In the genomic region with DNA sequence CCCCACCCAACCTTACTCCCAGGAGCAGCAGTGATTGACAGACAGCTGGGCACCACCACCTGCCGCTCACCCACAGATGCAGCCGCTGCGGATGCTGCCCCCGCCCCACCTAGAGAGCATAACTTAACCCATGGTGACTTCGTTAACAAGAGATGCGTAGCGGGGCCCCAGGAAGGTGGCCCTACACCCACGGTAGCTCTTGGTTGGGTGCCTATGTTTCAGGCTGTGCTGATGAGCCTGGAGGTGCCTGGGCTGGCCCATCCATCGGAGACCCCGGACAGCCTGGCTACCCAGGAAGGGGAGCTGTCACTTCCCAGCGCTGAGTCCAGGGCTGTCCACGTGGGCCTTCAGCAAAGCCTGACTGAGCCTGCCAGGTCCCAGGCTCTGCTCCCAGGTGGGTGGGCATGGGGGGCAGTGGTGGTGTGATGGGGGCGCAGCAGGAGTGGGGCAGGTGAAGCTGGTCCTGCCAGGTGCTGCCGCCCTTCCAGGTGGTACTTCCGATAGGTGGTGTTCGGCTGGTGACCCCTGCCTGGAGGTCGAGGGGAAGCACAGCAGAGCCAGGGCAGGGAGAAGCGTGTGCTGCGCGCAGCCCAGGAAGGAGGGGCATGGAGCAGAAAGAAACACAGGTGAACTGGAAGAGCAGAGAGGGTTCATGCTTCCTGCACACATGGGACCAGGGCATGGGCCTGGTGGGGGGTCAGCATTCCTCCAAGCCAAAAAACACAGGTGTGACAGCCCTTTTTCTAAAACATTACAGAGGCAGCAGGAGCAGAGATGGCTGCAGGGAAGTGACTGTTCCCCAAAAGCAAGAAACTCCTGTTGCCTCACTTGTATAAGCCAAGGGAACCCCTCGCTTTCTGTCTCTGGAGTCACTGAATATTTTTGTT, we compare ENCODE assay signal across 16 cellular contexts. TPM values are rescaled to one million over a fixed set of nuclear protein-coding genes. Genes with fewer than 3 reads are reported as not detected.
DNase-seq lines count a peak whose midpoint lies in the region; ATAC-seq and TF ChIP-seq lines count a peak whose summit lies in the region.
"Had no signal": no experiment of that assay in that cellular context is flagged by ENCODE, and none has a peak within 500 bp of the region (broad histone marks: within the 10 kb centered on the region; RNA-seq: fewer than 3 reads in every experiment).

No MANE protein-coding gene starts in this region.

- WGBS in heart right ventricle, 2 donors: 96 to 97% methylated on average over 21 of the region's 21 CpGs
- WGBS in smooth muscle cell (ENCODE audit: low lambda C conversion rate): 97% methylated on average over 20 of the region's 21 CpGs

- peaks cover 53% of the 10 kb centered on the region for H3K36me3 Mint-ChIP-seq in activated CD4-positive, alpha-beta memory T cell treated with anti-CD3 and anti-CD28 coated beads, Interleukin-2, amount 10 ng/mL, durations not matched to agents 7 days and 5 days (ENCODE audit: low read depth)
- peaks cover 34% of the 10 kb centered on the region for H3K36me3 Mint-ChIP-seq in activated CD4-positive, alpha-beta memory T cell treated with anti-CD3 and anti-CD28 coated beads for 36 hours

- in situ Hi-C loops in Panc1 (cut with HindIII; ENCODE audit: low pct_unique_long_range_greater_than_20kb, low sequenced_read_pairs): no loop called here

- no TSS peak for BruUV-seq in Panc1 (replicated peaks; lab: Mats Ljungman, UMichigan)

- no peaks in the 10 kb centered on the region for H3K9me3 Mint-ChIP-seq in activated CD4-positive, alpha-beta memory T cell treated with anti-CD3 and anti-CD28 coated beads, Interleukin-2, amount 10 ng/mL, durations not matched to agents 7 days and 5 days
- no peaks in the 10 kb centered on the region for H3K9me3 Mint-ChIP-seq in activated CD4-positive, alpha-beta memory T cell treated with anti-CD3 and anti-CD28 coated beads for 36 hours
- H3K9me3 Mint-ChIP-seq: neural crest cell; stimulated activated naive CD8-positive, alpha-beta T cell treated with anti-CD3 and anti-CD28 coated beads, Interleukin-15, Interleukin-2, amounts not matched to agents 100 ng/mL and 50 ng/mL, for 24 hours had no signal

- CTCF ChIA-PET in activated CD4-positive, alpha-beta memory T cell treated with anti-CD3 and anti-CD28 coated beads, Interleukin-2, amount 10 ng/mL, durations not matched to agents 7 days and 5 days (lab: Charles Lee): interaction anchor here (1.1 to 3.7 kb wide), 3 partner anchors 12 to 34 kb away, joined by 3 to 18 read pairs (median 12); no protein-coding TSS in a partner anchor
- CTCF ChIA-PET in activated CD4-positive, alpha-beta memory T cell treated with anti-CD3 and anti-CD28 coated beads for 36 hours (lab: Charles Lee): interaction anchor here (4.3 kb wide), 1 partner anchor 12 kb away, joined by 20 read pairs; no protein-coding TSS in a partner anchor
- CTCF ChIA-PET in Panc1 (lab: Charles Lee): interaction anchor here (1.0 kb wide), 1 partner anchor 13 kb away, joined by 5 read pairs; no protein-coding TSS in a partner anchor

- H4K20me1 ChIP-seq in smooth muscle cell (ENCODE audit: low read depth): no peaks in the 10 kb centered on the region

- no peak for DNase-seq in activated CD4-positive, alpha-beta memory T cell treated with anti-CD3 and anti-CD28 coated beads, Interleukin-2, amount 10 ng/mL, durations not matched to agents 7 days and 5 days
- no peak for DNase-seq in activated CD4-positive, alpha-beta memory T cell treated with anti-CD3 and anti-CD28 coated beads for 36 hours
- DNase-seq in Panc1 (ENCODE audit: low read depth, low spot score) (no peak), heart right ventricle (no peak), smooth muscle cell (lab: John Stamatoyannopoulos, UW; ENCODE audit: unreplicated experiment) (no peak), NCI-H1694 treated with DMSO at 0.1 percent for 48 hours (lab: John Stamatoyannopoulos, UW) (no peak)
- DNase-seq in stimulated activated naive CD8-positive, alpha-beta T cell treated with anti-CD3 and anti-CD28 coated beads, Interleukin-15, Interleukin-2, amounts not matched to agents 100 U/mL and 50 U/mL, for 24 hours: no peak
- DNase-seq: COR-L47, NCI-H187, NCI-H526 treated with DMSO at 0.1 percent for 48 hours, RPMI8226 had no signal

- peak overlapping the region; percentile 3 for H3K27ac Mint-ChIP-seq in activated CD4-positive, alpha-beta memory T cell treated with anti-CD3 and anti-CD28 coated beads, Interleukin-2, amount 10 ng/mL, durations not matched to agents 7 days and 5 days
- H3K27ac Mint-ChIP-seq in activated CD4-positive, alpha-beta memory T cell treated with anti-CD3 and anti-CD28 coated beads for 36 hours: no peak overlapping the region
- H3K27ac Mint-ChIP-seq: stimulated activated naive CD8-positive, alpha-beta T cell treated with anti-CD3 and anti-CD28 coated beads, Interleukin-15, Interleukin-2, amounts not matched to agents 100 ng/mL and 50 ng/mL, for 24 hours had no signal

- H3F3A ChIP-seq in smooth muscle cell (ENCODE audit: low read depth): peaks cover 31% of the 10 kb centered on the region

- POLR2A ChIA-PET in activated CD4-positive, alpha-beta memory T cell treated with anti-CD3 and anti-CD28 coated beads, Interleukin-2, amount 10 ng/mL, durations not matched to agents 7 days and 5 days (lab: Charles Lee): interaction anchor here (1.9 to 2.6 kb wide), 2 partner anchors 9 to 11 kb away, joined by 8 to 15 read pairs; no protein-coding TSS in a partner anchor
- POLR2A ChIA-PET in activated CD4-positive, alpha-beta memory T cell treated with anti-CD3 and anti-CD28 coated beads for 36 hours (lab: Charles Lee): no interaction called here
- POLR2A ChIA-PET in Panc1 (lab: Charles Lee): no interaction called here

- H2AFZ ChIP-seq in smooth muscle cell (ENCODE audit: low read depth): no peak overlapping the region

- ATAC-seq in Panc1 (no peak), heart right ventricle (no peak), GM21576 (IDR thresholded peaks at IDR 0.05; ENCODE audit: unreplicated experiment) (no peak)
- no peak for ATAC-seq in stimulated activated naive CD8-positive, alpha-beta T cell treated with anti-CD3 and anti-CD28 coated beads, Interleukin-15, Interleukin-2, amounts not matched to agents 100 U/mL and 50 U/mL, for 24 hours
- ATAC-seq: sciatic nerve had no signal

- H3K27me3 ChIP-seq in Panc1 (ENCODE audit: control insufficient read depth, insufficient read depth, low read length): no peaks in the 10 kb centered on the region
- no peaks in the 10 kb centered on the region for H3K27me3 ChIP-seq in heart right ventricle
- no peaks in the 10 kb centered on the region for H3K27me3 ChIP-seq in smooth muscle cell (ENCODE audit: low read depth)

- TF ChIP-seq CTCF in Panc1 (IDR thresholded peaks at IDR 0.05) (no peak), heart right ventricle (IDR thresholded peaks at IDR 0.05) (no peak), smooth muscle cell (IDR thresholded peaks at IDR 0.05; ENCODE audit: borderline replicate concordance, insufficient read depth, poor library complexity, severe bottlenecking) (no peak)

- H3K27ac ChIP-seq in Panc1 (ENCODE audit: low read length) (peak overlapping the region; percentile 91), heart right ventricle (peak overlapping the region in 6 of 10 donors; percentile 2 to 95 (median 40)), smooth muscle cell (ENCODE audit: low read depth) (peak overlapping the region; percentile 81)

- H3K4me3 Mint-ChIP-seq in activated CD4-positive, alpha-beta memory T cell treated with anti-CD3 and anti-CD28 coated beads, Interleukin-2, amount 10 ng/mL, durations not matched to agents 7 days and 5 days: no peak overlapping the region
- H3K4me3 Mint-ChIP-seq in activated CD4-positive, alpha-beta memory T cell treated with anti-CD3 and anti-CD28 coated beads for 36 hours: no peak overlapping the region
- H3K4me3 Mint-ChIP-seq: neural crest cell; stimulated activated naive CD8-positive, alpha-beta T cell treated with anti-CD3 and anti-CD28 coated beads, Interleukin-15, Interleukin-2, amounts not matched to agents 100 ng/mL and 50 ng/mL, for 24 hours had no signal

- H3K4me1 ChIP-seq in Panc1 (ENCODE audit: control insufficient read depth, insufficient read depth, low read length): peaks cover 69% of the 10 kb centered on the region
- peaks cover 24 to 66% (median 52%) of the 10 kb centered on the region in 9 donors for H3K4me1 ChIP-seq in heart right ventricle
- H3K4me1 ChIP-seq in smooth muscle cell (ENCODE audit: low read depth): peaks cover 36% of the 10 kb centered on the region
- H3K4me1 ChIP-seq: HAP-1 had no signal

- no peaks in the 10 kb centered on the region for H3K9me3 ChIP-seq in Panc1 (ENCODE audit: control insufficient read depth, insufficient read depth, low read depth, low read length)
- H3K9me3 ChIP-seq in heart right ventricle: no peaks in the 10 kb centered on the region
- no peaks in the 10 kb centered on the region for H3K9me3 ChIP-seq in smooth muscle cell (replicated peaks; ENCODE audit: low read depth)
- H3K9me3 ChIP-seq: HAP-1 had no signal

- no peaks in the 10 kb centered on the region for H3K27me3 Mint-ChIP-seq in activated CD4-positive, alpha-beta memory T cell treated with anti-CD3 and anti-CD28 coated beads, Interleukin-2, amount 10 ng/mL, durations not matched to agents 7 days and 5 days
- H3K27me3 Mint-ChIP-seq in activated CD4-positive, alpha-beta memory T cell treated with anti-CD3 and anti-CD28 coated beads for 36 hours: no peaks in the 10 kb centered on the region
- H3K27me3 Mint-ChIP-seq: stimulated activated naive CD8-positive, alpha-beta T cell treated with anti-CD3 and anti-CD28 coated beads, Interleukin-15, Interleukin-2, amounts not matched to agents 100 ng/mL and 50 ng/mL, for 24 hours had no signal

- peaks cover 39% of the 10 kb centered on the region for H3K4me1 Mint-ChIP-seq in activated CD4-positive, alpha-beta memory T cell treated with anti-CD3 and anti-CD28 coated beads, Interleukin-2, amount 10 ng/mL, durations not matched to agents 7 days and 5 days
- H3K4me1 Mint-ChIP-seq in activated CD4-positive, alpha-beta memory T cell treated with anti-CD3 and anti-CD28 coated beads for 36 hours (ENCODE audit: low read depth): peaks cover 25% of the 10 kb centered on the region

- intact Hi-C loops in activated CD4-positive, alpha-beta memory T cell treated with anti-CD3 and anti-CD28 coated beads for 36 hours (cut with micrococcal nuclease): no loop called here
- intact Hi-C loops in Panc1 (cut with micrococcal nuclease; ENCODE audit: unreplicated experiment) (no loop called here), heart right ventricle (cut with DNase I) (loop anchor here in 1 of 10 donors (10.0 kb wide), 1 partner anchor 54 kb away; a partner anchor contains a TSS)

- no peaks in the 10 kb centered on the region for H3K36me3 ChIP-seq in Panc1 (ENCODE audit: control insufficient read depth, insufficient read depth, low read length)
- H3K36me3 ChIP-seq in heart right ventricle: peaks cover 0 to 27% (median 0%) of the 10 kb centered on the region in 9 donors
- peaks cover 8% of the 10 kb centered on the region for H3K36me3 ChIP-seq in smooth muscle cell (ENCODE audit: low read depth)

- H3K4me3 ChIP-seq in Panc1 (ENCODE audit: low read depth in 2 of 2, low read length in 2 of 2): no peak overlapping the region
- H3K4me3 ChIP-seq in heart right ventricle: no peak overlapping the region
- H3K4me3 ChIP-seq in smooth muscle cell: no peak overlapping the region
- H3K4me3 ChIP-seq: HAP-1 had no signal

- H3K9ac ChIP-seq in smooth muscle cell (ENCODE audit: low read depth): no peak overlapping the region

- H3K4me2 ChIP-seq in smooth muscle cell: peak overlapping the region; percentile 50

- peaks cover 4% of the 10 kb centered on the region for H3K79me2 ChIP-seq in smooth muscle cell (ENCODE audit: low read depth)

RNA-seq across cellular contexts. Expression of a gene that starts 56.9 kb away (rescaled TPM):
- 10 to 100 TPM; 36.8 to 39.1 TPM for total RNA-seq in activated CD4-positive, alpha-beta memory T cell treated with anti-CD3 and anti-CD28 coated beads, Interleukin-2, amount 10 ng/mL, durations not matched to agents 7 days and 5 days
- total RNA-seq in activated CD4-positive, alpha-beta memory T cell treated with anti-CD3 and anti-CD28 coated beads for 36 hours: 10 to 100 TPM; 32.2 to 32.3 TPM
- total RNA-seq in Panc1 (2021; ENCODE audit: unreplicated experiment) (70.0 TPM), heart right ventricle (10 to 100 TPM; 14.0 to 27.8 (median 19.6) TPM), smooth muscle cell (6.1 TPM in 2 replicates)
- polyA plus RNA-seq in Panc1 (2012; ENCODE audit: insufficient read length): 38.7 TPM
- polyA plus RNA-seq in heart right ventricle (10 to 100 TPM; 14.5 to 17.6 TPM), smooth muscle cell (6.0 and 11.5 TPM in 2 replicates)

Comparison
In these comparisons a context has a peak if more than half of its experiments do, and no peak if none do; other contexts are left out.
1. H3K27ac ChIP-seq: peak in every context shown above with its lines; median percentile 91 in Panc1; 81 in smooth muscle cell; 40 in heart right ventricle.